ENCODE assay signal across 1 cellular context in the genomic region with DNA sequence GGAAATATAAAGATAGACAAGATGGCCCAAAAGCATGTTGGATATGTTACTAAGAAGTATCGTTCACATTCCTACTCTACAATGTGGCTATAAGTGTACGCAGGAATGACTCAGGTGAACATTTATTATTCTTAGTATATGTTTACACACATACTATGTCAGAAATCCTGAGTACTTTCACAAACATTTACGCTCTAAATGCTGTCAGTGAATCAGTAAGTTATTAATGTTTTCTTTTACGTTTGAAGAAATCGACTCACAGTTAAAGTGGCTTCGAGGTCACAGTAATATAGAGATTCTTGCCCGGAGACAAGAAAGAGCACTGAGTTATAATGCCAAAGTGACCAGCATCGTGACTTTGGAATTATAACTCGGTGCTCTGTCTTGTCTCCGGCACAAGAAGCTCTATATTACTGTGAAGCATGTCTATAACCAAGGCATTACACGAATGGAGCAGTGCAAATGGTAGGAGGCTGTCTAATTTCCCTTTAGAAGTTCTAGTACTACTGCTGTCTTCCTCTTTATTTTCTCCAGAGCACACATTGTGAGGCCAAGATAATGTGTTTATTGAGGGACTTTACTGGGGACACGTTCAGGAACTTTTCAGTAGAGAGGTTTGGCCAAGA.
TF ChIP-seq lines count a peak whose summit lies in the region.

No MANE protein-coding gene starts in this region.

TF ChIP-seq in IMR-90, 13 proteins besides CTCF, POLR2A, EP300 and RAD21:
- TF ChIP-seq NFE2L2 (IDR thresholded peaks at IDR 0.05; ENCODE audit: low read depth, low read length) (peak; percentile 24; the same call in 1 of the 2 replicates), SMC3 (IDR thresholded peaks at IDR 0.05; ENCODE audit: low read depth, low read length) (no peak), MAFK (IDR thresholded peaks at IDR 0.05; ENCODE audit: low read depth, low read length) (no peak), BHLHE40 (IDR thresholded peaks at IDR 0.05; ENCODE audit: low read depth, low read length) (peak; percentile 34; the same call in 1 of the 2 replicates), RCOR1 (IDR thresholded peaks at IDR 0.05; ENCODE audit: insufficient replicate concordance, low read length) (no peak), CHD1 (IDR thresholded peaks at IDR 0.05; ENCODE audit: low read depth, low read length) (no peak), MAZ (IDR thresholded peaks at IDR 0.05; ENCODE audit: borderline replicate concordance, low read depth, low read length) (no peak), RFX5 (IDR thresholded peaks at IDR 0.05; ENCODE audit: low read depth, low read length) (no peak), FOS (IDR thresholded peaks at IDR 0.05; ENCODE audit: low read depth, low read length) (peak; percentile 61; the same call in 1 of the 2 replicates), CEBPB (IDR thresholded peaks at IDR 0.05; ENCODE audit: low read depth, low read length) (0 out of 2 replicates have a peak, but pooled peaks have one; percentile 3), MXI1 (IDR thresholded peaks at IDR 0.05; ENCODE audit: borderline replicate concordance, low read depth, low read length) (no peak)
- TF ChIP-seq, protein P1, sequence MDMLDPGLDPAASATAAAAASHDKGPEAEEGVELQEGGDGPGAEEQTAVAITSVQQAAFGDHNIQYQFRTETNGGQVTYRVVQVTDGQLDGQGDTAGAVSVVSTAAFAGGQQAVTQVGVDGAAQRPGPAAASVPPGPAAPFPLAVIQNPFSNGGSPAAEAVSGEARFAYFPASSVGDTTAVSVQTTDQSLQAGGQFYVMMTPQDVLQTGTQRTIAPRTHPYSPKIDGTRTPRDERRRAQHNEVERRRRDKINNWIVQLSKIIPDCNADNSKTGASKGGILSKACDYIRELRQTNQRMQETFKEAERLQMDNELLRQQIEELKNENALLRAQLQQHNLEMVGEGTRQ (IDR thresholded peaks at IDR 0.05; ENCODE audit: low read depth, low read length), result no peak
- TF ChIP-seq, protein P2, sequence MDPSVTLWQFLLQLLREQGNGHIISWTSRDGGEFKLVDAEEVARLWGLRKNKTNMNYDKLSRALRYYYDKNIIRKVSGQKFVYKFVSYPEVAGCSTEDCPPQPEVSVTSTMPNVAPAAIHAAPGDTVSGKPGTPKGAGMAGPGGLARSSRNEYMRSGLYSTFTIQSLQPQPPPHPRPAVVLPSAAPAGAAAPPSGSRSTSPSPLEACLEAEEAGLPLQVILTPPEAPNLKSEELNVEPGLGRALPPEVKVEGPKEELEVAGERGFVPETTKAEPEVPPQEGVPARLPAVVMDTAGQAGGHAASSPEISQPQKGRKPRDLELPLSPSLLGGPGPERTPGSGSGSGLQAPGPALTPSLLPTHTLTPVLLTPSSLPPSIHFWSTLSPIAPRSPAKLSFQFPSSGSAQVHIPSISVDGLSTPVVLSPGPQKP (IDR thresholded peaks at IDR 0.05; ENCODE audit: borderline replicate concordance, low read depth, low read length), result no peak
